In the genomic region with DNA sequence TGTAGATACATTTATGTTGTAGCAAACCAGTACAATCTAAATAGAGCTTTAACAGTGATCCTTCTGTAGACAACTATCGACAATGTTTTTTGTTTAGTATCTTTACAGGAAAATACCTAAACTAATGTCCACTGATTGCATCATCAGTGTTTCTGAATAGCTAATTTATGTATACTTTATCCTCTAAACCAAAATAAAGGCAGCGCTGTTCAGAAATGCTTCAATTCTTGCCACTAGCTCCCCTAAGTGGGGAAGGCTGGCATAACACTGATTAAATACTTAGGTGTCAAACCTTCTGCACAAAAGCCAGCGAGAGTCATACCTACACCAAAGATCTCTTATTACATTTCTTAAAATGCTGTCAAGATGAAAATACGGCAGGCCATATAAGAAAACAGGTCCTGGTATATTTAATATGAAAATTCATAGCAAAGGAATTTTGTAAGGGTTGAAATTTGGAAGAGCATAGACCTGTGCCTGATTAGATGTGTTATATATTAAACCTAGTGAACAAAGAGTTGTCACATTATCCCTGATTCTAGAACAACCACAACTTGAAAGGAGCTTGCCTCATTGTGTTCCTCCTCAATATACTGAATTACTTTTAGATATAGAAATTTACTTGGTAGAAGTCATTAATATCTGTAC, we compare ENCODE assay signal across 9 cellular contexts.
DNase-seq lines count a peak whose midpoint lies in the region; ATAC-seq and TF ChIP-seq lines count a peak whose summit lies in the region.
"Had no signal": no experiment of that assay in that cellular context is flagged by ENCODE, and none has a peak within 500 bp of the region (broad histone marks: within the 10 kb centered on the region; RNA-seq: fewer than 3 reads in every experiment).

No MANE protein-coding gene starts in this region.

- H3K36me3 ChIP-seq in GM23248 (ENCODE audit: low read depth) = no peaks in the 10 kb centered on the region
- no peaks in the 10 kb centered on the region for H3K36me3 ChIP-seq in testis (ENCODE audit: low read depth, missing control alignments)

- H2AFZ ChIP-seq in GM23248 = no peak overlapping the region; the same call in 1 of the 2 replicates

- no peak for TF ChIP-seq POLR2A in testis (IDR thresholded peaks at IDR 0.05)

- no peaks in the 10 kb centered on the region for H3K9me2 ChIP-seq in GM23248 (ENCODE audit: insufficient read depth)

- DNase-seq in GM10248 (ENCODE audit: extremely low spot score) (no peak), GM23248 (peak; percentile 62), NCI-H2029 treated with DMSO at 0.1 percent for 48 hours (lab: John Stamatoyannopoulos, UW) (peak; percentile 8), dermis blood vessel endothelial cell (peak; percentile 62), testis (peak; percentile 18)
- no peak for DNase-seq in activated T-cell treated with anti-CD3 and anti-CD28 coated beads, Interleukin-2, amount 50 U/mL, for 4 hours
- no peak for DNase-seq in activated CD4-positive, alpha-beta T cell treated with anti-CD3 and anti-CD28 coated beads for 4 hours
- no peak for DNase-seq in naive thymus-derived CD8-positive, alpha-beta T cell
- DNase-seq: naive B cell had no signal

- CTCF ChIA-PET in GM10248 (lab: Yijun Ruan, JAX) = interaction anchor here (0.9 to 2.6 kb wide), 4 partner anchors 9 to 268 kb away, joined by 3 to 13 read pairs (median 7); no protein-coding TSS in a partner anchor

- no peaks in the 10 kb centered on the region for H4K20me1 ChIP-seq in GM23248 (ENCODE audit: insufficient read depth)

- no peaks in the 10 kb centered on the region for H3K36me3 Mint-ChIP-seq in activated T-cell treated with anti-CD3 and anti-CD28 coated beads, Interleukin-2, amount 50 U/mL, for 4 hours (ENCODE audit: insufficient read depth)
- H3K36me3 Mint-ChIP-seq in naive thymus-derived CD8-positive, alpha-beta T cell = no peaks in the 10 kb centered on the region
- H3K36me3 Mint-ChIP-seq: naive B cell had no signal

- in situ Hi-C loops in GM23248 (cut with MboI) = no loop called here

- H3K27me3 ChIP-seq in GM23248 (replicated peaks; ENCODE audit: insufficient read depth) (no peaks in the 10 kb centered on the region), testis (no peaks in the 10 kb centered on the region)

- no peak overlapping the region for H3K27ac Mint-ChIP-seq in naive thymus-derived CD8-positive, alpha-beta T cell
- H3K27ac Mint-ChIP-seq: naive B cell had no signal

- POLR2A ChIA-PET in GM10248 (lab: Yijun Ruan, JAX) = no interaction called here
- POLR2A ChIA-PET in naive thymus-derived CD8-positive, alpha-beta T cell (lab: Charles Lee) = no interaction called here

- no peak for ATAC-seq in activated T-cell treated with anti-CD3 and anti-CD28 coated beads, Interleukin-2, amount 50 U/mL, for 4 hours
- ATAC-seq in naive thymus-derived CD8-positive, alpha-beta T cell = no peak

- no peaks in the 10 kb centered on the region for H3K4me1 Mint-ChIP-seq in activated T-cell treated with anti-CD3 and anti-CD28 coated beads, Interleukin-2, amount 50 U/mL, for 4 hours (ENCODE audit: low read depth)
- H3K4me1 Mint-ChIP-seq in naive thymus-derived CD8-positive, alpha-beta T cell = no peaks in the 10 kb centered on the region
- H3K4me1 Mint-ChIP-seq: naive B cell had no signal

- TF ChIP-seq CTCF in GM10248 (IDR thresholded peaks at IDR 0.05; ENCODE audit: control extremely low read depth, extremely low read depth, low read depth, missing control alignments) (peak; percentile 47), testis (IDR thresholded peaks at IDR 0.05) (peak in 1 of 3 experiments; percentile 36)

- no peak overlapping the region for H3K9ac ChIP-seq in GM23248

- intact Hi-C loops in testis (cut with DNase I; ENCODE audit: low total_unique reads) = no loop called here

- no peaks in the 10 kb centered on the region for H3K9me3 ChIP-seq in GM23248 (ENCODE audit: low read depth)
- H3K9me3 ChIP-seq in testis = no peaks in the 10 kb centered on the region

- no peak overlapping the region for H3K4me2 ChIP-seq in GM23248 (ENCODE audit: unreplicated experiment)

- H3F3A ChIP-seq in GM23248 (ENCODE audit: insufficient read depth) = no peaks in the 10 kb centered on the region

- H3K4me1 ChIP-seq in GM23248 (ENCODE audit: insufficient read depth) (peaks cover 9% of the 10 kb centered on the region), testis (no peaks in the 10 kb centered on the region)

- no peaks in the 10 kb centered on the region for H3K27me3 Mint-ChIP-seq in activated T-cell treated with anti-CD3 and anti-CD28 coated beads, Interleukin-2, amount 50 U/mL, for 4 hours (ENCODE audit: low read depth)
- H3K27me3 Mint-ChIP-seq in naive thymus-derived CD8-positive, alpha-beta T cell = no peaks in the 10 kb centered on the region
- H3K27me3 Mint-ChIP-seq: naive B cell had no signal

- no peak overlapping the region for H3K4me3 ChIP-seq in GM23248
- H3K4me3 ChIP-seq in testis = no peak overlapping the region

- H3K79me2 ChIP-seq in GM23248 (ENCODE audit: insufficient read depth) = no peaks in the 10 kb centered on the region

- 38 to 41% methylated on average over 4 of the region's 4 CpGs for WGBS in GM23248 (ENCODE audit: low coverage in 1 of 2, low lambda C conversion rate in 2 of 2, missing lambda C conversion rate in 2 of 2), 2 experiments
- WGBS in testis, 2 donors = 58 to 63% methylated on average over 4 of the region's 4 CpGs

- no peak overlapping the region for H3K4me3 Mint-ChIP-seq in activated T-cell treated with anti-CD3 and anti-CD28 coated beads, Interleukin-2, amount 50 U/mL, for 4 hours
- no peak overlapping the region for H3K4me3 Mint-ChIP-seq in naive thymus-derived CD8-positive, alpha-beta T cell
- H3K4me3 Mint-ChIP-seq: naive B cell had no signal

- H3K9me3 Mint-ChIP-seq in activated T-cell treated with anti-CD3 and anti-CD28 coated beads, Interleukin-2, amount 50 U/mL, for 4 hours = no peaks in the 10 kb centered on the region
- H3K9me3 Mint-ChIP-seq in naive thymus-derived CD8-positive, alpha-beta T cell = peaks cover 0 to 3% (median 0%) of the 10 kb centered on the region in 9 donors
- H3K9me3 Mint-ChIP-seq: naive B cell had no signal

- H3K27ac ChIP-seq in GM23248 = no peak overlapping the region
- no peak overlapping the region for H3K27ac ChIP-seq in testis

Comparison
In these comparisons a context has a peak if more than half of its experiments do, and no peak if none do; other contexts are left out.
1. DNase-seq: peak in GM23248 (single experiment), NCI-H2029 treated with DMSO at 0.1 percent for 48 hours (single experiment), dermis blood vessel endothelial cell (single experiment) and testis (single experiment); none in GM10248 (single experiment), activated T-cell treated with anti-CD3 and anti-CD28 coated beads, Interleukin-2, amount 50 U/mL, for 4 hours (single experiment), activated CD4-positive, alpha-beta T cell treated with anti-CD3 and anti-CD28 coated beads for 4 hours (0 of 2) and naive thymus-derived CD8-positive, alpha-beta T cell (0 of 10).